In genomic region chr11:355581-356458, GRCh38 we compare ENCODE assay signal across 8 cellular contexts. TPM values are rescaled to one million over a fixed set of nuclear protein-coding genes. Genes with fewer than 3 reads are reported as not detected.
DNase-seq lines count a peak whose midpoint lies in the region; ATAC-seq and TF ChIP-seq lines count a peak whose summit lies in the region.

No MANE protein-coding gene starts in this region.

- H3K9me3 Mint-ChIP-seq in activated T-helper 17 cell treated with anti-CD3 and anti-CD28 coated beads, Interleukin-2, amount 50 U/mL, for 72 hours, result no peaks in the 10 kb centered on the region
- H3K9me3 Mint-ChIP-seq in naive thymus-derived CD8-positive, alpha-beta T cell, result no peaks in the 10 kb centered on the region
- peaks cover 9% of the 10 kb centered on the region for H3K9me3 Mint-ChIP-seq in stimulated activated memory B cell treated with anti-CD40 and anti-IgM and Interleukin-4, amounts not matched to agents 10 μg/mL and 1 μg/mL and 100 μg/mL, for 72 hours

- H3K36me3 ChIP-seq in DOHH2 (ENCODE audit: control insufficient read depth, low read length) (no peaks in the 10 kb centered on the region), PC-3 (ENCODE audit: low read depth, low read length) (no peaks in the 10 kb centered on the region)

- peak overlapping the region; percentile 59 for H3K9ac ChIP-seq in PC-3 (ENCODE audit: low read length)

- H3K4me3 Mint-ChIP-seq in activated T-helper 17 cell treated with anti-CD3 and anti-CD28 coated beads, Interleukin-2, amount 50 U/mL, for 72 hours, result peak overlapping the region; percentile 80
- H3K4me3 Mint-ChIP-seq in naive thymus-derived CD8-positive, alpha-beta T cell, result peak overlapping the region in 8 of 10 donors; percentile 78 to 93 (median 88)
- peak overlapping the region; percentile 46 for H3K4me3 Mint-ChIP-seq in stimulated activated memory B cell treated with anti-CD40 and anti-IgM and Interleukin-4, amounts not matched to agents 10 μg/mL and 1 μg/mL and 100 μg/mL, for 72 hours

- H3K4me1 Mint-ChIP-seq in activated T-helper 17 cell treated with anti-CD3 and anti-CD28 coated beads, Interleukin-2, amount 50 U/mL, for 72 hours, result peaks cover 13% of the 10 kb centered on the region
- peaks cover 21 to 47% (median 41%) of the 10 kb centered on the region in 4 donors for H3K4me1 Mint-ChIP-seq in naive thymus-derived CD8-positive, alpha-beta T cell
- H3K4me1 Mint-ChIP-seq in stimulated activated memory B cell treated with anti-CD40 and anti-IgM and Interleukin-4, amounts not matched to agents 10 μg/mL and 1 μg/mL and 100 μg/mL, for 72 hours, result peaks cover 15% of the 10 kb centered on the region

- POLR2A ChIA-PET in PC-3 (lab: Charles Lee; ENCODE audit: unreplicated experiment), result interaction anchor here (0.6 kb wide), 1 partner anchor 51 kb away, joined by 4 read pairs; no protein-coding TSS in a partner anchor
- POLR2A ChIA-PET in naive thymus-derived CD8-positive, alpha-beta T cell (lab: Charles Lee), result interaction anchor here (0.7 to 4.9 kb wide), 27 partner anchors 8 to 148 kb away, joined by 3 to 57 read pairs (median 9); partner anchors contain the start of genes BET1L, IFITM1, IFITM2 and IFITM3

- no peaks in the 10 kb centered on the region for H3K27me3 Mint-ChIP-seq in activated T-helper 17 cell treated with anti-CD3 and anti-CD28 coated beads, Interleukin-2, amount 50 U/mL, for 72 hours
- no peaks in the 10 kb centered on the region for H3K27me3 Mint-ChIP-seq in naive thymus-derived CD8-positive, alpha-beta T cell
- H3K27me3 Mint-ChIP-seq in stimulated activated memory B cell treated with anti-CD40 and anti-IgM and Interleukin-4, amounts not matched to agents 10 μg/mL and 1 μg/mL and 100 μg/mL, for 72 hours, result peaks cover 8% of the 10 kb centered on the region

- CTCF ChIA-PET in PC-3 (lab: Charles Lee), result interaction anchor here (0.7 to 0.9 kb wide), 2 partner anchors 51 to 105 kb away, joined by 3 to 4 read pairs; no protein-coding TSS in a partner anchor

- TF ChIP-seq CTCF in DOHH2 (IDR thresholded peaks at IDR 0.05; ENCODE audit: low read depth, low read length, poor library complexity, severe bottlenecking) (no peak), PC-3 (conservative IDR thresholded peaks at IDR 0.05; ENCODE audit: low read depth, low read length) (no peak)

- TSS peak; percentile 91 for BruUV-seq in PC-3 (replicated peaks; lab: Mats Ljungman, UMichigan)

- H3K9me3 ChIP-seq in DOHH2 (ENCODE audit: control insufficient read depth, insufficient read depth, low read length) (peaks cover 7% of the 10 kb centered on the region; the same call in 1 of the 2 replicates), PC-3 (ENCODE audit: low read length) (no peaks in the 10 kb centered on the region)

- peak overlapping the region; percentile 75 for H3K27ac ChIP-seq in DOHH2 (ENCODE audit: low read depth, low read length)
- peak overlapping the region; percentile 34; the same call in 1 of the 2 replicates for H3K27ac ChIP-seq in PC-3 (ENCODE audit: low read length)

- H3K4me2 ChIP-seq in DOHH2 (ENCODE audit: low read length) (peak overlapping the region; percentile 94), PC-3 (ENCODE audit: low read length) (peak overlapping the region; percentile 79)

- H3K27me3 ChIP-seq in DOHH2 (ENCODE audit: control insufficient read depth, low read length) (peaks cover 7% of the 10 kb centered on the region; the same call in 1 of the 2 replicates), PC-3 (ENCODE audit: low read length) (no peaks in the 10 kb centered on the region)

- no peaks in the 10 kb centered on the region for H4K20me1 ChIP-seq in DOHH2 (ENCODE audit: control insufficient read depth, insufficient read depth, low read depth, low read length)
- H4K20me1 ChIP-seq in PC-3 (ENCODE audit: low read length), result no peaks in the 10 kb centered on the region

- H3K4me3 ChIP-seq in DOHH2 (ENCODE audit: low read length) (peak overlapping the region; percentile 78), PC-3 (ENCODE audit: low read length) (peak overlapping the region; percentile 58)

- H3K36me3 Mint-ChIP-seq in activated T-helper 17 cell treated with anti-CD3 and anti-CD28 coated beads, Interleukin-2, amount 50 U/mL, for 72 hours (ENCODE audit: low read depth), result no peaks in the 10 kb centered on the region
- H3K36me3 Mint-ChIP-seq in naive thymus-derived CD8-positive, alpha-beta T cell, result no peaks in the 10 kb centered on the region
- H3K36me3 Mint-ChIP-seq in stimulated activated memory B cell treated with anti-CD40 and anti-IgM and Interleukin-4, amounts not matched to agents 10 μg/mL and 1 μg/mL and 100 μg/mL, for 72 hours, result no peaks in the 10 kb centered on the region

- H3K27ac Mint-ChIP-seq in activated T-helper 17 cell treated with anti-CD3 and anti-CD28 coated beads, Interleukin-2, amount 50 U/mL, for 72 hours, result peak overlapping the region; percentile 89
- H3K27ac Mint-ChIP-seq in naive thymus-derived CD8-positive, alpha-beta T cell, result peak overlapping the region in 9 of 10 donors; percentile 90 to 99 (median 96)
- H3K27ac Mint-ChIP-seq in stimulated activated memory B cell treated with anti-CD40 and anti-IgM and Interleukin-4, amounts not matched to agents 10 μg/mL and 1 μg/mL and 100 μg/mL, for 72 hours, result peak overlapping the region; percentile 50

- intact Hi-C loops in PC-3 (cut with micrococcal nuclease), result loop anchor here (5.0 kb wide), 1 partner anchor 49 kb away; the partner anchor contains the start of gene IFITM2

- H3K4me1 ChIP-seq in DOHH2 (ENCODE audit: control insufficient read depth, low read length), result peaks cover 22% of the 10 kb centered on the region
- H3K4me1 ChIP-seq in PC-3 (ENCODE audit: insufficient read depth, low read length), result peaks cover 9% of the 10 kb centered on the region

- H3K9me2 ChIP-seq in DOHH2 (replicated peaks; ENCODE audit: control insufficient read depth, low read length) (no peaks in the 10 kb centered on the region), PC-3 (replicated peaks; ENCODE audit: low read length) (no peaks in the 10 kb centered on the region)

- peak; percentile 62 for ATAC-seq in HG02885 (IDR thresholded peaks at IDR 0.05; ENCODE audit: poor library complexity, unreplicated experiment)
- peak; percentile 84 for ATAC-seq in PC-3
- peak; percentile 64 for ATAC-seq in activated T-helper 17 cell treated with anti-CD3 and anti-CD28 coated beads, Interleukin-2, amount 50 U/mL, for 72 hours (replicated peaks)
- ATAC-seq in naive thymus-derived CD8-positive, alpha-beta T cell, result peak; percentile 65 to 80
- ATAC-seq in stimulated activated memory B cell treated with anti-CD40 and anti-IgM and Interleukin-4, amounts not matched to agents 10 μg/mL and 1 μg/mL and 100 μg/mL, for 72 hours, result peak; percentile 59

- H3K79me2 ChIP-seq in DOHH2 (ENCODE audit: control insufficient read depth, low read length), result no peaks in the 10 kb centered on the region
- H3K79me2 ChIP-seq in PC-3 (ENCODE audit: low read length), result no peaks in the 10 kb centered on the region

- DNase-seq in PC-3, result peak; percentile 71
- DNase-seq in fibroblast of gingiva (ENCODE audit: low read depth), result peak; percentile 98
- DNase-seq in naive thymus-derived CD8-positive, alpha-beta T cell, result peak; percentile 81 to 93 (median 88)
- no peak for DNase-seq in NCI-H2107 treated with DMSO at 0.1 percent for 48 hours (lab: John Stamatoyannopoulos, UW; ENCODE audit: unreplicated experiment)

- peaks cover 24% of the 10 kb centered on the region for H3F3A ChIP-seq in DOHH2 (ENCODE audit: control insufficient read depth, insufficient read depth)
- no peaks in the 10 kb centered on the region for H3F3A ChIP-seq in PC-3 (ENCODE audit: low read length, unreplicated experiment)

- H2AFZ ChIP-seq in PC-3 (ENCODE audit: low read length), result peak overlapping the region; percentile 83

RNA-seq across cellular contexts. Expression of gene B4GALNT4, which starts 13.5 kb away (rescaled TPM):
- total RNA-seq in PC-3 (2014; rRNA removed), result 52.9 and 87.9 TPM in 2 replicates
- 1 to 10 TPM; 1.4 to 9.4 TPM for total RNA-seq in activated T-helper 17 cell treated with anti-CD3 and anti-CD28 coated beads, Interleukin-2, amount 50 U/mL, for 72 hours
- under 1 TPM; 0.16 to 0.39 TPM for total RNA-seq in naive thymus-derived CD8-positive, alpha-beta T cell
- polyA plus RNA-seq in naive thymus-derived CD8-positive, alpha-beta T cell, result 1 to 10 TPM in 1 of 3 donors, not detected in 2; 1.3 TPM

RNA-seq across cellular contexts. Expression of gene IFITM3, which starts 35.2 kb away (rescaled TPM):
- 91.6 and 97.6 TPM in 2 replicates for total RNA-seq in PC-3 (2014; rRNA removed)
- total RNA-seq in activated T-helper 17 cell treated with anti-CD3 and anti-CD28 coated beads, Interleukin-2, amount 50 U/mL, for 72 hours, result 10 to 100 TPM in 1 of 2 donors, 1 to 10 TPM in 1; 2.7 to 26.0 TPM
- total RNA-seq in naive thymus-derived CD8-positive, alpha-beta T cell, result 10 to 100 TPM; 11.3 to 11.9 TPM
- 100 to 1,000 TPM in 2 of 3 donors, 10 to 100 TPM in 1; 45.1 to 202 (median 196) TPM for polyA plus RNA-seq in naive thymus-derived CD8-positive, alpha-beta T cell

RNA-seq across cellular contexts. Expression of gene PKP3, which starts 38.2 kb away (rescaled TPM):
- 218 and 222 TPM in 2 replicates for total RNA-seq in PC-3 (2014; rRNA removed)
- not detected for total RNA-seq in activated T-helper 17 cell treated with anti-CD3 and anti-CD28 coated beads, Interleukin-2, amount 50 U/mL, for 72 hours
- under 1 TPM; 0.16 to 0.29 TPM for total RNA-seq in naive thymus-derived CD8-positive, alpha-beta T cell
- under 1 TPM in 2 of 3 donors, not detected in 1; 0.15 to 0.47 TPM for polyA plus RNA-seq in naive thymus-derived CD8-positive, alpha-beta T cell

RNA-seq across cellular contexts. Expression of gene IFITM1, which starts 42.0 kb away (rescaled TPM):
- total RNA-seq in PC-3 (2014; rRNA removed), result 2.0 and 2.2 TPM in 2 replicates
- 10 to 100 TPM; 95.7 to 97.1 TPM for total RNA-seq in activated T-helper 17 cell treated with anti-CD3 and anti-CD28 coated beads, Interleukin-2, amount 50 U/mL, for 72 hours
- total RNA-seq in naive thymus-derived CD8-positive, alpha-beta T cell, result 10 to 100 TPM; 90.0 to 91.0 TPM
- 1,000 to 10,000 TPM; 1,833 to 2,198 (median 2,135) TPM for polyA plus RNA-seq in naive thymus-derived CD8-positive, alpha-beta T cell

RNA-seq across cellular contexts. Expression of gene IFITM2, which starts 48.2 kb away (rescaled TPM):
- 36.3 and 49.0 TPM in 2 replicates for total RNA-seq in PC-3 (2014; rRNA removed)
- total RNA-seq in activated T-helper 17 cell treated with anti-CD3 and anti-CD28 coated beads, Interleukin-2, amount 50 U/mL, for 72 hours, result 100 to 1,000 TPM; 187 to 261 TPM
- total RNA-seq in naive thymus-derived CD8-positive, alpha-beta T cell, result 100 to 1,000 TPM; 115 to 122 TPM
- 1,000 to 10,000 TPM; 2,345 to 2,732 (median 2,362) TPM for polyA plus RNA-seq in naive thymus-derived CD8-positive, alpha-beta T cell

Comparison
In these comparisons a context has a peak if more than half of its experiments do, and no peak if none do; other contexts are left out.
1. RNA of gene PKP3, which starts 38.2 kb away (total RNA-seq): 218 to 222 TPM in PC-3; 0.16 to 0.29 TPM in naive thymus-derived CD8-positive, alpha-beta T cell and not detected in activated T-helper 17 cell treated with anti-CD3 and anti-CD28 coated beads, Interleukin-2, amount 50 U/mL, for 72 hours; every median in the first group is over 100 times any median in the second.
2. Peak in every context shown above with its lines, with median percentiles within 50 percentile points of each other: ATAC-seq, H3K27ac Mint-ChIP-seq and H3K4me3 Mint-ChIP-seq.